ENCODE assay signal across 30 cellular contexts in genomic region chr7:27730112-27730511, GRCh38.
"Had no signal": no experiment of that assay in that cellular context is flagged by ENCODE, and none has a peak within 500 bp of the region (broad histone marks: within the 10 kb centered on the region; RNA-seq: fewer than 3 reads in every experiment).

No MANE protein-coding gene starts in this region.

- ATAC-seq: activated CD4-positive, CD25-positive, alpha-beta regulatory T cell treated with anti-CD3 and anti-CD28 coated beads, Interleukin-2, amount 50 U/mL, for 24 hours; activated CD8-positive, alpha-beta T cell treated with anti-CD3 and anti-CD28 coated beads for 36 hours; activated naive CD8-positive, alpha-beta T cell treated with anti-CD3 and anti-CD28 coated beads, Interleukin-2, amount 50 U/mL, for 24 hours; body of pancreas; effector memory CD8-positive, alpha-beta T cell; foreskin keratinocyte; gastrocnemius medialis; T-cell had no signal

- H3K36me3 ChIP-seq: adrenal gland, esophagus muscularis mucosa, gastrocnemius medialis, WERI-Rb-1 had no signal

- H3K9me3 ChIP-seq: adrenal gland, body of pancreas, esophagus muscularis mucosa, gastrocnemius medialis had no signal

- H3K4me3 ChIP-seq: adrenal gland, body of pancreas, esophagus muscularis mucosa, gastrocnemius medialis had no signal

- H3K4me1 ChIP-seq: adrenal gland, esophagus muscularis mucosa, foreskin keratinocyte, gastrocnemius medialis had no signal

- H3K27me3 ChIP-seq: adrenal gland, body of pancreas, esophagus muscularis mucosa, foreskin keratinocyte, gastrocnemius medialis had no signal

- DNase-seq: activated B cell treated with CpG ODN at 0.5 μM for 24 hours; activated CD4-positive, alpha-beta T cell treated with anti-CD3 and anti-CD28 coated beads for 48 hours; activated CD4-positive, alpha-beta T cell treated with anti-CD3 and anti-CD28 coated beads, Interleukin-2, amount 50 U/mL, for 1 hour; activated CD4-positive, alpha-beta T cell treated with anti-CD3 and anti-CD28 coated beads, Interleukin-2, amount 50 U/mL, for 48 hours; activated CD8-positive, alpha-beta memory T cell treated with anti-CD3 and anti-CD28 coated beads for 24 hours; activated CD8-positive, alpha-beta T cell treated with anti-CD3 and anti-CD28 coated beads for 36 hours; activated effector memory CD4-positive, alpha-beta T cell treated with anti-CD3 and anti-CD28 coated beads, Interleukin-2, amount 50 U/mL, for 16 hours; activated naive CD4-positive, alpha-beta T cell treated with anti-CD3 and anti-CD28 coated beads for 36 hours; activated naive CD8-positive, alpha-beta T cell treated with anti-CD3 and anti-CD28 coated beads for 36 hours; activated naive CD8-positive, alpha-beta T cell treated with anti-CD3 and anti-CD28 coated beads, Interleukin-2, amount 50 U/mL, for 24 hours; activated T-cell treated with anti-CD3 and anti-CD28 coated beads, Interleukin-2, amount 50 U/mL, for 1 hour; activated T-cell treated with anti-CD3 and anti-CD28 coated beads, Interleukin-2, amount 50 U/mL, for 48 hours; adrenal gland; amygdala; aorta; caudate nucleus; cortex of kidney; dermis blood vessel endothelial cell; effector CD4-positive, alpha-beta T cell; effector memory CD8-positive, alpha-beta T cell; erythroblast; foreskin keratinocyte; gastrocnemius medialis; SW 1271; T-cell; T1000; WERI-Rb-1 had no signal

- H3K27ac ChIP-seq: adrenal gland, body of pancreas, esophagus muscularis mucosa, foreskin keratinocyte, gastrocnemius medialis, WERI-Rb-1 had no signal
